Comparison of ENCODE assay signal across 14 cellular contexts in the genomic region with DNA sequence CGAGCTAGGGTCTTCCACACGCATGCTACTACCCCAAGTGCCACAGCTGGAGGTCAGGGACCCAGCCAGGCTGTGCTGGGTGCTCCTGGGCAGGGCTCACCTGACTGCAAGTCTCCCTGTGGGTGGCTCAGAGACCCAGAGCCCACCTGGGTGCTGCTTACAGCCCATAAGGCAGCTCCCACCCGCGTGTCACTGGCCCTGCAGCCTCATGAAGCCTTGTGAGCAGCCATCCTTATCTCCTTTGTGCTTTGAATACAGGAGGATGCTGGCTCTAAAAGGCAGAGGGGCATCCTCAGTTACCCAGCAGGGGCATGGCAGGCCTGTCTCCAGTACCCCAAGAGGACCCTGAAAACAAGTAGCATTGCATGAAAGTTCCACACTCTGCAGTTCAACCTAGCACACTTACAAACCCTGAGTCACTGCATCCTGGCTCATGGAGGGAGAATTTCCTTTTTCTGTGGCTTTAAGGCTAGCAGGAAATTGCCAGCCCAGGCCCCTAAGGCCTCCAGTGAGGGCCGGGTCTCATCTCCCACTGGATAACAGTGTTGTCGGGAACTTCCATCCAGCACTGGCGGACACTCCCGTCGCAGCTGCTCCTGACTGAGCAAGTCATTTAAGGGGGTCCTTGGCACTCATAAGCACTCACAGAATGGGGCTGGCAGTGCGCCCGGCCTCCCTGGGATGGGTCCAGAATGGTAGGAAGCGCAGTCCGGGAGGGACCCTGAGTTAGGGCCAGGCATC.
DNase-seq lines count a peak whose midpoint lies in the region; ATAC-seq, FAIRE-seq and TF ChIP-seq lines count a peak whose summit lies in the region.
"Had no signal": no experiment of that assay in that cellular context is flagged by ENCODE, and none has a peak within 500 bp of the region (broad histone marks: within the 10 kb centered on the region; RNA-seq: fewer than 3 reads in every experiment).

No MANE protein-coding gene starts in this region.

- intact Hi-C loops in Right ventricle myocardium superior (cut with DNase I) (no loop called here), spleen (cut with DNase I; ENCODE audit: low total_unique reads) (no loop called here), prostate gland (cut with DNase I) (no loop called here)

- TF ChIP-seq POLR2A in spleen (IDR thresholded peaks at IDR 0.05) (no peak), prostate gland (IDR thresholded peaks at IDR 0.05) (no peak)

- DNase-seq in NCI-H748 (lab: John Stamatoyannopoulos, UW; ENCODE audit: unreplicated experiment) (peak; percentile 6), NCI-H748 treated with DMSO at 0.1 percent for 48 hours (lab: John Stamatoyannopoulos, UW) (no peak), astrocyte (ENCODE audit: low read depth) (no peak), Right ventricle myocardium superior (peak; percentile 79), spleen (peak; percentile 84), prostate gland (ENCODE audit: low spot score) (no peak), omental fat pad (ENCODE audit: low spot score) (no peak), NCI-H1048 (lab: John Stamatoyannopoulos, UW) (no peak)
- DNase-seq: Calu3; effector memory CD8-positive, alpha-beta T cell; NCI-H526 treated with DMSO at 0.1 percent for 48 hours; stimulated activated CD4-positive, alpha-beta T cell treated with anti-CD3 and anti-CD28 coated beads, Interleukin-1b, Interleukin-23, amount 100 ng/mL, for 48 hours had no signal

- no peak overlapping the region for H3K27ac ChIP-seq in astrocyte (ENCODE audit: low read depth, low read length)
- peak overlapping the region in 7 of 8 donors; percentile 7 to 77 (median 51) for H3K27ac ChIP-seq in spleen
- no peak overlapping the region for H3K27ac ChIP-seq in prostate gland
- H3K27ac ChIP-seq: A549 had no signal

- H3K9me3 Mint-ChIP-seq in astrocyte (ENCODE audit: unreplicated experiment): no peaks in the 10 kb centered on the region
- H3K9me3 Mint-ChIP-seq: effector memory CD8-positive, alpha-beta T cell had no signal

- H3K27ac Mint-ChIP-seq in astrocyte (ENCODE audit: unreplicated experiment): no peak overlapping the region
- H3K27ac Mint-ChIP-seq: effector memory CD8-positive, alpha-beta T cell had no signal

- no peaks in the 10 kb centered on the region for H3K9me3 ChIP-seq in astrocyte (ENCODE audit: insufficient read depth, low read depth, low read length)
- H3K9me3 ChIP-seq in spleen: no peaks in the 10 kb centered on the region
- no peaks in the 10 kb centered on the region for H3K9me3 ChIP-seq in prostate gland
- H3K9me3 ChIP-seq: A549, uterus had no signal

- H2AFZ ChIP-seq in astrocyte (ENCODE audit: low read depth, low read length): peak overlapping the region; percentile 71

- H3K4me1 ChIP-seq in astrocyte (ENCODE audit: insufficient read depth, low read length) (no peaks in the 10 kb centered on the region), spleen (peaks cover 0 to 39% (median 17%) of the 10 kb centered on the region in 6 donors), prostate gland (replicated peaks) (no peaks in the 10 kb centered on the region)
- H3K4me1 ChIP-seq: A549, uterus had no signal

- peaks cover 3% of the 10 kb centered on the region for H3K36me3 Mint-ChIP-seq in astrocyte (ENCODE audit: low read depth, unreplicated experiment)

- no peaks in the 10 kb centered on the region for H3K79me2 ChIP-seq in astrocyte (ENCODE audit: insufficient read depth, low read length)

- no peak overlapping the region for H3K4me3 Mint-ChIP-seq in astrocyte (ENCODE audit: unreplicated experiment)
- H3K4me3 Mint-ChIP-seq: effector memory CD8-positive, alpha-beta T cell had no signal

- H3K27me3 ChIP-seq in astrocyte (ENCODE audit: insufficient read depth, low read length) (no peaks in the 10 kb centered on the region), spleen (replicated peaks in 1 of 7) (no peaks in the 10 kb centered on the region), prostate gland (replicated peaks; ENCODE audit: insufficient read depth) (no peaks in the 10 kb centered on the region)
- H3K27me3 ChIP-seq: uterus had no signal

- H3K9ac ChIP-seq in astrocyte (ENCODE audit: low read length): no peak overlapping the region

- H4K20me1 ChIP-seq in astrocyte (ENCODE audit: insufficient read depth, low read length): no peaks in the 10 kb centered on the region

- H3K36me3 ChIP-seq in astrocyte (ENCODE audit: insufficient read depth, low read length) (no peaks in the 10 kb centered on the region), spleen (no peaks in the 10 kb centered on the region), prostate gland (no peaks in the 10 kb centered on the region)
- H3K36me3 ChIP-seq: uterus had no signal

- H3K4me3 ChIP-seq in astrocyte (ENCODE audit: insufficient read depth, low read depth, low read length): no peak overlapping the region
- H3K4me3 ChIP-seq in spleen: no peak overlapping the region
- no peak overlapping the region for H3K4me3 ChIP-seq in prostate gland
- H3K4me3 ChIP-seq: A549, uterus had no signal

- no peak overlapping the region for H3K4me2 ChIP-seq in astrocyte (ENCODE audit: low read length)
- H3K4me2 ChIP-seq: A549 had no signal

- H3K27me3 Mint-ChIP-seq in astrocyte (ENCODE audit: low read depth, unreplicated experiment): peaks cover 3% of the 10 kb centered on the region

- H3K4me1 Mint-ChIP-seq in astrocyte (ENCODE audit: low read depth, unreplicated experiment): no peaks in the 10 kb centered on the region

- ATAC-seq in Right ventricle myocardium superior (ENCODE audit: poor library complexity): peak; percentile 70
- ATAC-seq in omental fat pad (ENCODE audit: low FRiP score): no peak
- ATAC-seq: effector memory CD8-positive, alpha-beta T cell had no signal

- peak; percentile 37 for FAIRE-seq in astrocyte (lab: Jason Lieb, UNC)
- FAIRE-seq: A549 had no signal

- no peak for TF ChIP-seq CTCF in astrocyte (IDR thresholded peaks at IDR 0.05; ENCODE audit: insufficient read depth, low read depth, low read length)
- no peak for TF ChIP-seq CTCF in spleen (IDR thresholded peaks at IDR 0.05 in 8 of 11, conservative IDR thresholded peaks at IDR 0.05 in 3 of 11)
- TF ChIP-seq CTCF in prostate gland (IDR thresholded peaks at IDR 0.05): no peak
- TF ChIP-seq CTCF in omental fat pad (IDR thresholded peaks at IDR 0.05): no peak

- 58 to 79% (median 64%) methylated on average over 9 to 13 of the region's 13 CpGs for WGBS in spleen, 5 donors
- WGBS in prostate gland: 50% methylated on average over 13 of the region's 13 CpGs

Comparison
In these comparisons a context has a peak if more than half of its experiments do, and no peak if none do; other contexts are left out.
1. DNase-seq: peak in NCI-H748 (single experiment), Right ventricle myocardium superior (single experiment) and spleen (single experiment); none in NCI-H748 treated with DMSO at 0.1 percent for 48 hours (single experiment), astrocyte (single experiment), prostate gland (single experiment), omental fat pad (single experiment) and NCI-H1048 (single experiment).
2. H3K27ac ChIP-seq: peak in spleen (7 of 8); none in astrocyte (single experiment) and prostate gland (0 of 2).